In the genomic region with DNA sequence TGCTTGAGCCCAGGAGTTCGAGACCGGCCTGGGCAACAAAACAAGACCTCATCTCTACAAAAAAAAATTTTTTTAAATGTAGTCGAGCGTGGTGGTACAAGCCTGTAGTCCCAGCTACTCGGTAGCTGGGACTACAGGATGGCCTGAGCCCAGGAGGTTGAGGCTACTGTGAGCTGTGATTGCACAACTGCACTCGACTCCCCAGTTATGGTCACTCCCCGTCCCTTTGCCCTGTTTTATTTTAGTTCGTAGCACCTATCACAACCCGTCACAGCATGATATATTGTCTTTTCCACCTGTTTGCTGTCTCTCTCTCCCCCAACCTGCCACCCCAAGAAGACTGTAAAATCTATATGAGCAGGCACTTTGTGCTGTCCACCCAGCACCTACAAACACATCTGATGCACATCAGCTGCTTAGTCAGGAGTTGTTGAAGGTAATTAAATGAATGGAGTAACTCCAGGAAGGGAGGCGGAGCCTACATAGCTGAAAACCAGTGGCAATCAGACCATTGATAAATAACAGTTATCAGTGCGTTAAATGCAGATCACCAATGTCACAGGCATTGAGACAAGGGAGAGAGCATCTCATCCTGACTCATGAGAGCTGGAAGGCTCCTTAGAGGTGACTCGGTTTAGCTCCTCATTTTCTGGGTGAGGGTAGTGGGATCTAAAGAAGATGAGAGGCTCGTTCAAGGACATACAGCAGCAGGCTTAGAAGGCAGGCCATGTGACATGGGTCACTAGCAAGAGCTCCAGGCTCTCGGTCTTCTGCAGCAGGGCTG, we compare ENCODE assay signal across 25 cellular contexts.
"Had no signal": no experiment of that assay in that cellular context is flagged by ENCODE, and none has a peak within 500 bp of the region (broad histone marks: within the 10 kb centered on the region; RNA-seq: fewer than 3 reads in every experiment).

No MANE protein-coding gene starts in this region.

- H3K36me3 Mint-ChIP-seq: activated CD8-positive, alpha-beta memory T cell treated with anti-CD3 and anti-CD28 coated beads, Interleukin-2, amount 10 ng/mL, durations not matched to agents 7 days and 5 days had no signal

- H3K9me3 ChIP-seq: ascending aorta, body of pancreas had no signal

- H3K27ac Mint-ChIP-seq: activated B cell treated with CpG ODN at 0.5 μM for 24 hours; activated CD4-positive, alpha-beta T cell treated with anti-CD3 and anti-CD28 coated beads, Interleukin-2, amount 10 ng/mL, durations not matched to agents 24 days and 14 days; activated CD8-positive, alpha-beta memory T cell treated with anti-CD3 and anti-CD28 coated beads, Interleukin-2, amount 10 ng/mL, durations not matched to agents 7 days and 5 days; activated naive CD4-positive, alpha-beta T cell treated with anti-CD3 and anti-CD28 coated beads, Interleukin-2, amount 50 U/mL, for 72 hours; activated naive CD8-positive, alpha-beta T cell treated with anti-CD3 and anti-CD28 coated beads, Interleukin-2, amount 50 U/mL, for 24 hours; activated T-cell treated with anti-CD3 and anti-CD28 coated beads, Interleukin-2, amount 50 U/mL, for 24 hours; T-helper 17 cell had no signal

- ATAC-seq: activated CD8-positive, alpha-beta memory T cell treated with anti-CD3 and anti-CD28 coated beads, Interleukin-2, amount 10 ng/mL, durations not matched to agents 7 days and 5 days; activated naive CD4-positive, alpha-beta T cell treated with anti-CD3 and anti-CD28 coated beads, Interleukin-2, amount 50 U/mL, for 72 hours; activated naive CD8-positive, alpha-beta T cell treated with anti-CD3 and anti-CD28 coated beads, Interleukin-2, amount 50 U/mL, for 24 hours; body of pancreas; T-helper 17 cell had no signal

- H3K27ac ChIP-seq: ascending aorta, body of pancreas had no signal

- H3K4me1 ChIP-seq: ascending aorta, body of pancreas had no signal

- H3K36me3 ChIP-seq: ascending aorta had no signal

- FAIRE-seq: bronchial epithelial cell, RCC 7860 had no signal

- DNase-seq: activated B cell treated with CpG ODN at 0.5 μM for 24 hours; activated CD4-positive, alpha-beta T cell treated with anti-CD3 and anti-CD28 coated beads for 1 hour; activated CD4-positive, alpha-beta T cell treated with anti-CD3 and anti-CD28 coated beads, Interleukin-2, amount 10 ng/mL, durations not matched to agents 24 days and 14 days; activated CD4-positive, alpha-beta T cell treated with anti-CD3 and anti-CD28 coated beads, Interleukin-2, amount 50 U/mL, for 48 hours; activated CD8-positive, alpha-beta memory T cell treated with anti-CD3 and anti-CD28 coated beads, Interleukin-2, amount 10 ng/mL, durations not matched to agents 7 days and 5 days; activated effector memory CD4-positive, alpha-beta T cell treated with anti-CD3 and anti-CD28 coated beads, Interleukin-2, amount 50 U/mL, for 16 hours; activated naive CD4-positive, alpha-beta T cell treated with Interleukin-2 at 50 U/mL for 16 hours; activated naive CD8-positive, alpha-beta T cell treated with anti-CD3 and anti-CD28 coated beads, Interleukin-2, amount 50 U/mL, for 24 hours; activated T-cell treated with anti-CD3 and anti-CD28 coated beads, Interleukin-2, amount 50 U/mL, for 24 hours; amniotic stem cell; body of pancreas; central memory CD4-positive, alpha-beta T cell; KG1; NCI-H1092; NCI-H1417; NCI-H2029; NCI-H2107; NCI-H510A treated with DMSO at 0.1 percent for 48 hours; SHP77; T-helper 17 cell; T-helper 9 cell had no signal

- H3K4me3 Mint-ChIP-seq: activated B cell treated with CpG ODN at 0.5 μM for 24 hours; activated CD4-positive, alpha-beta T cell treated with anti-CD3 and anti-CD28 coated beads, Interleukin-2, amount 10 ng/mL, durations not matched to agents 24 days and 14 days; activated CD8-positive, alpha-beta memory T cell treated with anti-CD3 and anti-CD28 coated beads, Interleukin-2, amount 10 ng/mL, durations not matched to agents 7 days and 5 days; activated naive CD8-positive, alpha-beta T cell treated with anti-CD3 and anti-CD28 coated beads, Interleukin-2, amount 50 U/mL, for 24 hours; activated T-cell treated with anti-CD3 and anti-CD28 coated beads, Interleukin-2, amount 50 U/mL, for 24 hours; T-helper 17 cell had no signal

- H3K27me3 ChIP-seq: ascending aorta, body of pancreas had no signal

- H3K4me1 Mint-ChIP-seq: activated B cell treated with CpG ODN at 0.5 μM for 24 hours; activated CD4-positive, alpha-beta T cell treated with anti-CD3 and anti-CD28 coated beads, Interleukin-2, amount 10 ng/mL, durations not matched to agents 24 days and 14 days; activated CD8-positive, alpha-beta memory T cell treated with anti-CD3 and anti-CD28 coated beads, Interleukin-2, amount 10 ng/mL, durations not matched to agents 7 days and 5 days; activated naive CD8-positive, alpha-beta T cell treated with anti-CD3 and anti-CD28 coated beads, Interleukin-2, amount 50 U/mL, for 24 hours; T-helper 17 cell had no signal

- H3K4me3 ChIP-seq: ascending aorta, body of pancreas had no signal
